In the genomic region with DNA sequence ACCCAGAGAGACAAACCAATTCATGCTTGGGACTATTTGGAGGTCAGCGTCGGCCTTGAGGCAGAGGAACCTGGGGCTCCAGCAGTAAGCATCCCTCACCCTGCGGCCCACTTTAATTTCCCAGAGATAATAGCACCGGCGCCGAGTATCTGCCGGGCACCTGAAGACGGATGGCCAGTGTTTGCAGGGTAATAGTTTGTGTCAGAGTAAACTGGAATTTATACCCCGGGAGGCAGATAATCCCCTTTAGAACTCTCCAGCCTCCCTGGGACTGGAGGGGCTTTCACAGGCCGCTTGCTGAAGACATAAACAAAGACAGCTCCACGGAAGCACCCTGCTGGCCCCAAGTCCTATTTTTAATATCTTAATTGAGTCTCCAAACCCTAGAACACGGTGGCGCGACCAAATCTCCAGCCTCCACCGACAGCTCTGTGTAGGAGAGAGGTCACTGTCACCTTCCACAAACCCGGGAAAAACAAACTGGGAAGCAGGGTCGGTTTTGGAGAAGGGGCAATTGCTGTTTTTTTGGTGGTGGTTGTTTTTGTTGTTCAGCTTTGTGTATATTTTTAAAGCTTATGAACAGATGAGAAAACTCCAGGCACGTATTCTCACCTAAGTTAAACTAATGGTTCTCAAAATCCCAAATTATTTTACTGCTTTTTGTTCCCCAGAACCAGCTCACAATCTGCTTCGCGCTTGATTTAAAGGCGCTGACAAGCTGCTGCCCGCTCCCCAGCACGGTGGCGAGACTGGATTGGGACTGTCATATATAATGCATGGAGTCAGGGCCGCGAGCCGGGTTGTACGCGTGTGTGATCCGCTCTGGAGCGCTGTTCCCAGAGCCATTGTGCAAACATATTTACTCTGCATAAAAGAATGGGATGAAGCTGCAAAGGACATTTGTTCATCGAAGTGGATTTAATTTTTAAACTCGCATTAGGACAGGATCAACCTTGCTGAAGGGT, we compare ENCODE assay signal across 29 cellular contexts. TPM values are rescaled to one million over a fixed set of nuclear protein-coding genes. Genes with fewer than 3 reads are reported as not detected.
DNase-seq lines count a peak whose midpoint lies in the region; ATAC-seq and TF ChIP-seq lines count a peak whose summit lies in the region.
"Had no signal": no experiment of that assay in that cellular context is flagged by ENCODE, and none has a peak within 500 bp of the region (broad histone marks: within the 10 kb centered on the region; RNA-seq: fewer than 3 reads in every experiment).

No MANE protein-coding gene starts in this region.

- H3K27me3 Mint-ChIP-seq in CD14-positive monocyte (ENCODE audit: low read depth in 3 of 3) (peaks cover 4 to 9% (median 9%) of the 10 kb centered on the region in 3 donors), chondrocyte (ENCODE audit: low read depth) (peaks cover 48% of the 10 kb centered on the region)
- H3K27me3 Mint-ChIP-seq in naive thymus-derived CD4-positive, alpha-beta T cell, result peaks cover 0 to 30% (median 18%) of the 10 kb centered on the region in 5 donors

- H3K36me3 Mint-ChIP-seq in CD14-positive monocyte (peaks cover 13 to 24% of the 10 kb centered on the region in 2 donors), chondrocyte (ENCODE audit: low read depth) (no peaks in the 10 kb centered on the region)
- H3K36me3 Mint-ChIP-seq in naive thymus-derived CD4-positive, alpha-beta T cell, result no peaks in the 10 kb centered on the region
- H3K36me3 Mint-ChIP-seq: activated naive CD4-positive, alpha-beta T cell treated with anti-CD3 and anti-CD28 coated beads, Interleukin-2, amount 50 U/mL, for 24 hours; memory B cell had no signal

- POLR2A ChIA-PET in naive thymus-derived CD4-positive, alpha-beta T cell (lab: Charles Lee), result no interaction called here

- no peak overlapping the region for H2AFZ ChIP-seq in neuronal stem cell (ENCODE audit: low read length)

- intact Hi-C loops in CD14-positive monocyte (cut with micrococcal nuclease), result loop anchor here (2.0 to 10.0 kb wide), 3 partner anchors 13 to 881 kb away; no protein-coding TSS in a partner anchor
- intact Hi-C loops in naive thymus-derived CD4-positive, alpha-beta T cell (cut with micrococcal nuclease), result no loop called here

- peaks cover 0 to 26% of the 10 kb centered on the region in 2 donors for H3K4me1 ChIP-seq in neuronal stem cell (ENCODE audit: control insufficient read depth in 2 of 2, insufficient read depth in 1 of 2, low read depth in 1 of 2, low read length in 2 of 2)
- H3K4me1 ChIP-seq in naive thymus-derived CD4-positive, alpha-beta T cell (ENCODE audit: control insufficient read depth in 2 of 2, insufficient read depth in 2 of 2, low read length in 2 of 2), result no peaks in the 10 kb centered on the region
- H3K4me1 ChIP-seq: breast epithelium had no signal

- no peaks in the 10 kb centered on the region for H3K9me3 ChIP-seq in neuronal stem cell (replicated peaks in 1 of 2; ENCODE audit: control insufficient read depth in 2 of 2, insufficient read depth in 1 of 2, low read depth in 1 of 2, low read length in 2 of 2)
- no peaks in the 10 kb centered on the region for H3K9me3 ChIP-seq in naive thymus-derived CD4-positive, alpha-beta T cell (ENCODE audit: control insufficient read depth in 2 of 3, low read length in 3 of 3)
- H3K9me3 ChIP-seq: breast epithelium, upper lobe of left lung had no signal

- H3K23ac ChIP-seq in neuronal stem cell (ENCODE audit: low read depth, low read length, poor library complexity), result no peak overlapping the region

- TF ChIP-seq CTCF in CD14-positive monocyte (IDR thresholded peaks at IDR 0.05) (no peak), chondrocyte (IDR thresholded peaks at IDR 0.05) (no peak)

- H3K9me3 Mint-ChIP-seq in CD14-positive monocyte (peaks cover 0 to 10% (median 3%) of the 10 kb centered on the region in 7 donors), chondrocyte (ENCODE audit: low read depth) (no peaks in the 10 kb centered on the region)
- H3K9me3 Mint-ChIP-seq in naive thymus-derived CD4-positive, alpha-beta T cell, result peaks cover 0 to under 1% (median 0%) of the 10 kb centered on the region in 11 donors
- H3K9me3 Mint-ChIP-seq: activated CD4-positive, alpha-beta memory T cell treated with anti-CD3 and anti-CD28 coated beads, Interleukin-2, amount 10 ng/mL, durations not matched to agents 7 days and 5 days; activated naive CD4-positive, alpha-beta T cell treated with anti-CD3 and anti-CD28 coated beads, Interleukin-2, amount 50 U/mL, for 24 hours; activated T-helper 17 cell treated with anti-CD3 and anti-CD28 coated beads, Interleukin-2, amount 50 U/mL, for 72 hours; effector memory CD8-positive, alpha-beta T cell; T-helper 1 cell treated with Interleukin-12 subunit alpha and Interleukin-12 subunit beta and Interleukin-4 antibody, amounts not matched to agents 30 μg/mL and 1 μg/mL, for 36 hours had no signal

- H3K4me1 Mint-ChIP-seq in CD14-positive monocyte (peaks cover 91% of the 10 kb centered on the region), chondrocyte (ENCODE audit: low read depth) (no peaks in the 10 kb centered on the region)
- H3K4me1 Mint-ChIP-seq in naive thymus-derived CD4-positive, alpha-beta T cell, result peaks cover 0 to 7% (median 0%) of the 10 kb centered on the region in 7 donors
- H3K4me1 Mint-ChIP-seq: activated CD4-positive, alpha-beta memory T cell treated with anti-CD3 and anti-CD28 coated beads, Interleukin-2, amount 10 ng/mL, durations not matched to agents 7 days and 5 days; activated naive CD4-positive, alpha-beta T cell treated with anti-CD3 and anti-CD28 coated beads, Interleukin-2, amount 50 U/mL, for 24 hours; activated T-helper 17 cell treated with anti-CD3 and anti-CD28 coated beads, Interleukin-2, amount 50 U/mL, for 72 hours had no signal

- H3K4me3 ChIP-seq in neuronal stem cell (ENCODE audit: low read length in 2 of 2), result no peak overlapping the region
- H3K4me3 ChIP-seq in naive thymus-derived CD4-positive, alpha-beta T cell (ENCODE audit: low read length), result no peak overlapping the region
- H3K4me3 ChIP-seq: breast epithelium, upper lobe of left lung had no signal

- WGBS in neuronal stem cell (ENCODE audit: extremely low coverage in 2 of 2, insufficient read length in 2 of 2, insufficient replicate concordance in 1 of 2), 2 donors, result no CpG with 5 or more reads among the region's 33 CpGs

- H3K36me3 ChIP-seq in neuronal stem cell (replicated peaks in 1 of 2; ENCODE audit: control insufficient read depth in 2 of 2, insufficient read depth in 2 of 2, low read length in 2 of 2), result no peaks in the 10 kb centered on the region
- H3K36me3 ChIP-seq in naive thymus-derived CD4-positive, alpha-beta T cell (ENCODE audit: control insufficient read depth in 2 of 3, insufficient read depth in 3 of 3, low read length in 3 of 3), result no peaks in the 10 kb centered on the region
- H3K36me3 ChIP-seq: breast epithelium, upper lobe of left lung had no signal

- H2BK15ac ChIP-seq in neuronal stem cell (ENCODE audit: low read length), result no peak overlapping the region

- H3K27ac Mint-ChIP-seq in CD14-positive monocyte, result peak overlapping the region; percentile 90 to 98 (median 93)
- H3K27ac Mint-ChIP-seq in chondrocyte (ENCODE audit: unreplicated experiment), result no peak overlapping the region
- no peak overlapping the region for H3K27ac Mint-ChIP-seq in naive thymus-derived CD4-positive, alpha-beta T cell
- H3K27ac Mint-ChIP-seq: activated CD4-positive, alpha-beta memory T cell treated with anti-CD3 and anti-CD28 coated beads, Interleukin-2, amount 10 ng/mL, durations not matched to agents 7 days and 5 days; activated naive CD4-positive, alpha-beta T cell treated with anti-CD3 and anti-CD28 coated beads, Interleukin-2, amount 50 U/mL, for 24 hours; activated T-helper 17 cell treated with anti-CD3 and anti-CD28 coated beads, Interleukin-2, amount 50 U/mL, for 72 hours; effector memory CD8-positive, alpha-beta T cell; memory B cell; T-helper 1 cell treated with Interleukin-12 subunit alpha and Interleukin-12 subunit beta and Interleukin-4 antibody, amounts not matched to agents 30 μg/mL and 1 μg/mL, for 36 hours had no signal

- no peak overlapping the region for H2AK5ac ChIP-seq in neuronal stem cell (ENCODE audit: low read depth, low read length)

- DNase-seq in CD14-positive monocyte (ENCODE audit: low spot score) (peak; percentile 26), NCI-H2227 treated with DMSO at 0.1 percent for 48 hours (lab: John Stamatoyannopoulos, UW) (peak; percentile 6), chondrocyte (ENCODE audit: low spot score) (peak; percentile 68), neuronal stem cell (ENCODE audit: low spot score) (no peak), kidney tubule cell (ENCODE audit: low spot score) (no peak)
- DNase-seq in naive thymus-derived CD4-positive, alpha-beta T cell, result no peak
- no peak for DNase-seq in stimulated activated CD4-positive, alpha-beta T cell treated with anti-CD3 and anti-CD28 coated beads, Interleukin-15, amount 100 ng/mL, for 24 hours
- DNase-seq in activated effector memory CD4-positive, alpha-beta T cell treated with anti-CD3 and anti-CD28 coated beads, Interleukin-2, amount 50 U/mL, for 16 hours, result no peak
- DNase-seq: activated CD4-positive, alpha-beta memory T cell treated with anti-CD3 and anti-CD28 coated beads, Interleukin-2, amount 10 ng/mL, durations not matched to agents 7 days and 5 days; activated CD4-positive, CD25-positive, alpha-beta regulatory T cell treated with anti-CD3 and anti-CD28 coated beads, Interleukin-2, amount 50 U/mL, for 72 hours; effector memory CD8-positive, alpha-beta T cell; foreskin fibroblast; left cardiac atrium; NCI-H1694; small intestine; stimulated activated CD4-positive, alpha-beta T cell treated with anti-CD3 and anti-CD28 coated beads, Interleukin-2, amount 100 ng/mL, for 24 hours; upper lobe of left lung had no signal

- H3K4me3 Mint-ChIP-seq in CD14-positive monocyte (peak overlapping the region; percentile 62 to 78), chondrocyte (ENCODE audit: unreplicated experiment) (no peak overlapping the region)
- no peak overlapping the region for H3K4me3 Mint-ChIP-seq in naive thymus-derived CD4-positive, alpha-beta T cell
- H3K4me3 Mint-ChIP-seq: activated CD4-positive, alpha-beta memory T cell treated with anti-CD3 and anti-CD28 coated beads, Interleukin-2, amount 10 ng/mL, durations not matched to agents 7 days and 5 days; activated naive CD4-positive, alpha-beta T cell treated with anti-CD3 and anti-CD28 coated beads, Interleukin-2, amount 50 U/mL, for 24 hours; activated T-helper 17 cell treated with anti-CD3 and anti-CD28 coated beads, Interleukin-2, amount 50 U/mL, for 72 hours; effector memory CD8-positive, alpha-beta T cell; memory B cell; T-helper 1 cell treated with Interleukin-12 subunit alpha and Interleukin-12 subunit beta and Interleukin-4 antibody, amounts not matched to agents 30 μg/mL and 1 μg/mL, for 36 hours had no signal

- peaks cover 0 to 51% (median 3%) of the 10 kb centered on the region in 3 experiments for H3K27me3 ChIP-seq in neuronal stem cell (ENCODE audit: control insufficient read depth in 3 of 3, insufficient read depth in 3 of 3, low read depth in 1 of 3, low read length in 3 of 3)
- H3K27me3 ChIP-seq in naive thymus-derived CD4-positive, alpha-beta T cell (ENCODE audit: control insufficient read depth in 2 of 2, insufficient read depth in 2 of 2, low read length in 2 of 2), result no peaks in the 10 kb centered on the region
- H3K27me3 ChIP-seq: upper lobe of left lung had no signal

- H2BK12ac ChIP-seq in neuronal stem cell (ENCODE audit: low read length), result no peak overlapping the region

- no peaks in the 10 kb centered on the region for H3K79me1 ChIP-seq in neuronal stem cell (ENCODE audit: low read depth, low read length)

- no peak overlapping the region for H4K8ac ChIP-seq in neuronal stem cell (ENCODE audit: low read depth, low read length)

- H4K91ac ChIP-seq in neuronal stem cell (ENCODE audit: low read depth, low read length, poor library complexity), result no peak overlapping the region

- no peak overlapping the region for H2BK120ac ChIP-seq in neuronal stem cell (ENCODE audit: low read depth, low read length)

- H2BK5ac ChIP-seq in neuronal stem cell (ENCODE audit: low read length), result no peak overlapping the region

- H3K27ac ChIP-seq in neuronal stem cell (replicated peaks; ENCODE audit: low read length), result peak overlapping the region; percentile 13
- no peak overlapping the region for H3K27ac ChIP-seq in naive thymus-derived CD4-positive, alpha-beta T cell (ENCODE audit: low read depth, low read length)
- H3K27ac ChIP-seq: breast epithelium, C4-2B had no signal

- no peak overlapping the region for H3K9ac ChIP-seq in neuronal stem cell (ENCODE audit: low read depth, low read length, poor library complexity)

- no peak overlapping the region for H3K18ac ChIP-seq in neuronal stem cell (ENCODE audit: low read length)

- no peak for ATAC-seq in naive thymus-derived CD4-positive, alpha-beta T cell
- ATAC-seq: activated T-helper 17 cell treated with anti-CD3 and anti-CD28 coated beads, Interleukin-2, amount 50 U/mL, for 72 hours; effector memory CD8-positive, alpha-beta T cell; esophagus mucosa; left cardiac atrium had no signal

- H3K4ac ChIP-seq in neuronal stem cell (ENCODE audit: low read length), result no peak overlapping the region

- no peak overlapping the region for H3K14ac ChIP-seq in neuronal stem cell (ENCODE audit: low read length)

- CTCF ChIA-PET in naive thymus-derived CD4-positive, alpha-beta T cell (lab: Charles Lee), result no interaction called here

- H3K4me2 ChIP-seq in neuronal stem cell (ENCODE audit: insufficient read depth, low read length, poor library complexity, severe bottlenecking), result no peak overlapping the region

RNA-seq across cellular contexts. Expression of a gene that starts 17.6 kb away (rescaled TPM):
- polyA plus RNA-seq in CD14-positive monocyte, result 1,000 to 10,000 TPM; 6,268 to 7,680 TPM
- not detected in 3 replicates for total RNA-seq in chondrocyte
- not detected for polyA plus RNA-seq in neuronal stem cell (2013, experiment 1 of 2)
- polyA plus RNA-seq in neuronal stem cell (2013, experiment 2 of 2), result not detected
- total RNA-seq in naive thymus-derived CD4-positive, alpha-beta T cell, result 100 to 1,000 TPM in 1 of 5 experiments, 10 to 100 TPM in 1, 1 to 10 TPM in 2, not detected in 1; 7.7 to 561 (median 53.8) TPM
- 1 to 10 TPM; 2.1 to 3.2 TPM for polyA plus RNA-seq in naive thymus-derived CD4-positive, alpha-beta T cell
- total RNA-seq: activated CD4-positive, alpha-beta memory T cell treated with anti-CD3 and anti-CD28 coated beads, Interleukin-2, amount 10 ng/mL, durations not matched to agents 7 days and 5 days; activated T-helper 17 cell treated with anti-CD3 and anti-CD28 coated beads, Interleukin-2, amount 50 U/mL, for 72 hours; Daoy; H1; osteocyte; renal cortical epithelial cell; SK-MEL-5 had no signal
- polyA plus RNA-seq: H1 had no signal

RNA-seq across cellular contexts. Expression of a gene that starts 54.7 kb away (rescaled TPM):
- polyA plus RNA-seq in CD14-positive monocyte, result not detected
- total RNA-seq in chondrocyte, result not detected in 3 replicates
- polyA plus RNA-seq in neuronal stem cell (2013, experiment 1 of 2), result not detected
- polyA plus RNA-seq in neuronal stem cell (2013, experiment 2 of 2), result not detected
- not detected for total RNA-seq in naive thymus-derived CD4-positive, alpha-beta T cell
- not detected for polyA plus RNA-seq in naive thymus-derived CD4-positive, alpha-beta T cell
- total RNA-seq: activated CD4-positive, alpha-beta memory T cell treated with anti-CD3 and anti-CD28 coated beads, Interleukin-2, amount 10 ng/mL, durations not matched to agents 7 days and 5 days; activated T-helper 17 cell treated with anti-CD3 and anti-CD28 coated beads, Interleukin-2, amount 50 U/mL, for 72 hours; Daoy; H1; osteocyte; renal cortical epithelial cell; SK-MEL-5; upper lobe of left lung had no signal
- polyA plus RNA-seq: H1, small intestine had no signal

Comparison
In these comparisons a context has a peak if more than half of its experiments do, and no peak if none do; other contexts are left out.
1. DNase-seq: peak in CD14-positive monocyte (single experiment), NCI-H2227 treated with DMSO at 0.1 percent for 48 hours (single experiment) and chondrocyte (single experiment); none in neuronal stem cell (single experiment), naive thymus-derived CD4-positive, alpha-beta T cell (0 of 9), stimulated activated CD4-positive, alpha-beta T cell treated with anti-CD3 and anti-CD28 coated beads, Interleukin-15, amount 100 ng/mL, for 24 hours (single experiment), kidney tubule cell (single experiment) and activated effector memory CD4-positive, alpha-beta T cell treated with anti-CD3 and anti-CD28 coated beads, Interleukin-2, amount 50 U/mL, for 16 hours (single experiment).
2. H3K27ac Mint-ChIP-seq: peak in CD14-positive monocyte (7 of 7); none in chondrocyte (single experiment) and naive thymus-derived CD4-positive, alpha-beta T cell (0 of 9).
3. H3K4me3 Mint-ChIP-seq: peak in CD14-positive monocyte (2 of 2); none in chondrocyte (single experiment) and naive thymus-derived CD4-positive, alpha-beta T cell (0 of 10).
4. intact Hi-C loops: an anchor here in CD14-positive monocyte (2.0 to 10.0 kb wide); none called in naive thymus-derived CD4-positive, alpha-beta T cell.